8 cellular contexts compared by ENCODE assay signal in genomic region chr19:55080915-55081772, GRCh38. TPM values are rescaled to one million over a fixed set of nuclear protein-coding genes. Genes with fewer than 3 reads are reported as not detected.
DNase-seq lines count a peak whose midpoint lies in the region; ATAC-seq and TF ChIP-seq lines count a peak whose summit lies in the region.

No MANE protein-coding gene starts in this region.

- peaks cover 6 to 30% (median 17%) of the 10 kb centered on the region in 11 experiments; a peak in 20 of 22 replicates for H4K20me1 ChIP-seq in BLaER1 treated with 17β-estradiol and CSF1 and Interleukin-3, amounts not matched to agents 10 nM and 100 nM
- no peaks in the 10 kb centered on the region for H4K20me1 ChIP-seq in PC-3 (ENCODE audit: low read length)

- no peaks in the 10 kb centered on the region for H3K36me3 ChIP-seq in BLaER1 treated with 17β-estradiol and CSF1 and Interleukin-3, amounts not matched to agents 10 nM and 100 nM
- H3K36me3 ChIP-seq in iPS-15b (ENCODE audit: control insufficient read depth, insufficient read depth, low read length) (peaks cover 2% of the 10 kb centered on the region), PC-3 (ENCODE audit: low read depth, low read length) (peaks cover 6% of the 10 kb centered on the region)

- peak overlapping the region; percentile 61 to 80 (median 67) for H3K4me3 ChIP-seq in BLaER1 treated with 17β-estradiol and CSF1 and Interleukin-3, amounts not matched to agents 10 nM and 100 nM
- H3K4me3 ChIP-seq in iPS-15b (ENCODE audit: low read depth, low read length) (peak overlapping the region; percentile 94), PC-3 (ENCODE audit: low read length) (no peak overlapping the region)

- BruUV-seq in PC-3 (replicated peaks; lab: Mats Ljungman, UMichigan): no TSS peak

- peak overlapping the region; percentile 59 to 79 (median 74) for H3K9ac ChIP-seq in BLaER1 treated with 17β-estradiol and CSF1 and Interleukin-3, amounts not matched to agents 10 nM and 100 nM
- H3K9ac ChIP-seq in iPS-15b (ENCODE audit: low read depth, low read length): peak overlapping the region; percentile 70
- H3K9ac ChIP-seq in PC-3 (ENCODE audit: low read length): no peak overlapping the region

- H3K9me2 ChIP-seq in PC-3 (replicated peaks; ENCODE audit: low read length): no peaks in the 10 kb centered on the region

- H3K79me2 ChIP-seq in PC-3 (ENCODE audit: low read length): peaks cover 11% of the 10 kb centered on the region; the same call in 1 of the 2 replicates

- peaks cover 0 to 11% (median 0%) of the 10 kb centered on the region in 11 experiments; a peak in 11 of 22 replicates for H3K9me3 ChIP-seq in BLaER1 treated with 17β-estradiol and CSF1 and Interleukin-3, amounts not matched to agents 10 nM and 100 nM (replicated peaks in 1 of 11)
- H3K9me3 ChIP-seq in iPS-15b (ENCODE audit: control insufficient read depth, insufficient read depth, low read length) (no peaks in the 10 kb centered on the region), PC-3 (ENCODE audit: low read length) (no peaks in the 10 kb centered on the region)

- POLR2A ChIA-PET in PC-3 (lab: Charles Lee; ENCODE audit: unreplicated experiment): no interaction called here

- DNase-seq in MV-4-11 (lab: John Stamatoyannopoulos, UW) (peak; percentile 90), T-helper 2 cell (peak; percentile 81 to 93 (median 85)), amniotic epithelial cell (ENCODE audit: low read depth) (peak; percentile 51), PC-3 (no peak)
- peak; percentile 83 for DNase-seq in stimulated activated CD4-positive, alpha-beta T cell treated with anti-CD3 and anti-CD28 coated beads, Interleukin-12 subunit alpha, Interleukin-12 subunit beta, amount 100 ng/mL, for 4 hours

- peak; percentile 62 for ATAC-seq in GM21423 (IDR thresholded peaks at IDR 0.05; ENCODE audit: unreplicated experiment)
- ATAC-seq in PC-3: no peak

- peak overlapping the region; percentile 92 to 100 (median 96) for H3K4me2 ChIP-seq in BLaER1 treated with 17β-estradiol and CSF1 and Interleukin-3, amounts not matched to agents 10 nM and 100 nM
- H3K4me2 ChIP-seq in PC-3 (ENCODE audit: low read length): no peak overlapping the region

- CTCF ChIA-PET in PC-3 (lab: Charles Lee): interaction anchor here (0.5 kb wide), 1 partner anchor 423 kb away, joined by 4 read pairs; no protein-coding TSS in a partner anchor

- peaks cover 4 to 30% (median 29%) of the 10 kb centered on the region in 10 experiments; a peak in 19 of 20 replicates for H3K4me1 ChIP-seq in BLaER1 treated with 17β-estradiol and CSF1 and Interleukin-3, amounts not matched to agents 10 nM and 100 nM
- peaks cover 5% of the 10 kb centered on the region for H3K4me1 ChIP-seq in iPS-15b (ENCODE audit: control insufficient read depth, insufficient read depth, low read length)
- H3K4me1 ChIP-seq in PC-3 (ENCODE audit: insufficient read depth, low read length): 0 out of 2 replicates have a peak, but pooled peaks cover 10% of the 10 kb centered on the region

- no peaks in the 10 kb centered on the region for H3F3A ChIP-seq in PC-3 (ENCODE audit: low read length, unreplicated experiment)

- TF ChIP-seq CTCF in PC-3 (conservative IDR thresholded peaks at IDR 0.05; ENCODE audit: low read depth, low read length): no peak

- H2AFZ ChIP-seq in PC-3 (ENCODE audit: low read length): no peak overlapping the region

- H3K27me3 ChIP-seq in BLaER1 treated with 17β-estradiol and CSF1 and Interleukin-3, amounts not matched to agents 10 nM and 100 nM: peaks cover 28 to 46% (median 42%) of the 10 kb centered on the region in 11 experiments
- H3K27me3 ChIP-seq in iPS-15b (ENCODE audit: control insufficient read depth, insufficient read depth, low read length) (peaks cover 36% of the 10 kb centered on the region), PC-3 (ENCODE audit: low read length) (no peaks in the 10 kb centered on the region)

- H3K27ac ChIP-seq in BLaER1 treated with 17β-estradiol and CSF1 and Interleukin-3, amounts not matched to agents 10 nM and 100 nM: peak overlapping the region in 10 of 11 experiments; percentile 36 to 88 (median 80); a peak in 19 of 22 replicates
- no peak overlapping the region for H3K27ac ChIP-seq in PC-3 (ENCODE audit: low read length)

- intact Hi-C loops in PC-3 (cut with micrococcal nuclease): no loop called here

RNA-seq across cellular contexts. Expression of gene EPS8L1, which starts 5.5 kb away (rescaled TPM):
- total RNA-seq in PC-3 (2014; rRNA removed): 75.3 and 75.8 TPM in 2 replicates

RNA-seq across cellular contexts. Expression of gene RDH13, which starts 18.2 kb away (rescaled TPM):
- total RNA-seq in PC-3 (2014; rRNA removed): 80.4 and 85.7 TPM in 2 replicates

RNA-seq across cellular contexts. Expression of gene PPP1R12C, which starts 36.3 kb away (rescaled TPM):
- 136 and 180 TPM in 2 replicates for total RNA-seq in PC-3 (2014; rRNA removed)

RNA-seq across cellular contexts. Expression of gene GP6, which starts 43.1 kb away (rescaled TPM):
- total RNA-seq in PC-3 (2014; rRNA removed): 0.58 TPM in 1 of 2 replicates, not detected in the other
